Comparison of ENCODE assay signal across 8 cellular contexts in the genomic region with DNA sequence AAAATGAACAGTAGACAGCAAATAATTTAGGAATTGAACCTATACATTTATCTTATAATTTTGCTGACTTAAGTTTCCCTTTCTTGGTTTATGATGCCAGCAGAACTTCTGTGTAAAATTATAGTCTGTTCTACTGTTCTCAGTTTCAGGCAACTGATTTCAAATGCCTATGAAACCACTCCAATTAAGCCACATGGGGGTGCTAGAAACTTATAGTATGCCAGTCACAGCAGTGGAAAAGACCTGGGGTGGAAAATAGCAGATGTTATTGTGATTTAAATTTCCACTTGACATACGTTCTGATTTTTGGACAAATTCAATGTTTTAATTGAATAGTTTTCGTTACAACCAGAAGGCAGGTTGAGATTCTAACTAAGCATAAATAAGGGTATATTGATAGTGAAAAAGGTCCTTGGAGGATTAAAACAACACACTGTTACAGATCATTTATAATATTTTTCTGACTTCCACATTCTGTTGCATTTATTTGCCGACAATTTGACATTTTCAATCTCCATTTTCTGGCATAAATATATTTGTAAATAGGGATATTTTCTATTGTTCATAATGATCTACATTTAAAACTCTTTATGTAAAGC.
DNase-seq lines count a peak whose midpoint lies in the region; ATAC-seq and TF ChIP-seq lines count a peak whose summit lies in the region.

No MANE protein-coding gene starts in this region.

- H3K9me3 ChIP-seq in adrenal gland (replicated peaks in 1 of 3): no peaks in the 10 kb centered on the region

- in situ Hi-C loops in ACHN (cut with HindIII; ENCODE audit: low pct_ligation_motif_present, low pct_unique_long_range_greater_than_20kb, low sequenced_read_pairs): no loop called here

- no peaks in the 10 kb centered on the region for H3K36me3 ChIP-seq in adrenal gland (replicated peaks in 1 of 2)

- TF ChIP-seq CTCF in adrenal gland (IDR thresholded peaks at IDR 0.05): peak; percentile 17 to 57 (median 40)

- H3K4me3 ChIP-seq in adrenal gland: no peak overlapping the region

- intact Hi-C loops in adrenal gland (cut with DNase I): loop anchor here in 1 of 2 donors (10.0 kb wide), 1 partner anchor 417 kb away; no protein-coding TSS in a partner anchor
- intact Hi-C loops in activated T-helper 2 cell treated with anti-CD3 and anti-CD28 coated beads, Interferon-gamma antibody, Interleukin-2, Interleukin-4, amounts not matched to agents 10 μg/mL and 5 μg/mL and 100 μg/mL, durations not matched to agents 14 hours and 24 hours and 36 hours (cut with micrococcal nuclease): loop anchor here (2.0 to 5.0 kb wide), 2 partner anchors 417 to 539 kb away; no protein-coding TSS in a partner anchor

- peak; percentile 79 for ATAC-seq in GM18498 (IDR thresholded peaks at IDR 0.05; ENCODE audit: unreplicated experiment)
- ATAC-seq in HG03025 (IDR thresholded peaks at IDR 0.05; ENCODE audit: low FRiP score, unreplicated experiment): peak; percentile 69

- no peaks in the 10 kb centered on the region for H3K4me1 Mint-ChIP-seq in activated T-helper 2 cell treated with anti-CD3 and anti-CD28 coated beads, Interferon-gamma antibody, Interleukin-2, Interleukin-4, amounts not matched to agents 10 μg/mL and 5 μg/mL and 100 μg/mL, durations not matched to agents 14 hours and 24 hours and 36 hours (ENCODE audit: low read depth)

- no peak overlapping the region for H3K27ac Mint-ChIP-seq in activated T-helper 2 cell treated with anti-CD3 and anti-CD28 coated beads, Interferon-gamma antibody, Interleukin-2, Interleukin-4, amounts not matched to agents 10 μg/mL and 5 μg/mL and 100 μg/mL, durations not matched to agents 14 hours and 24 hours and 36 hours

- no peak for TF ChIP-seq POLR2A in adrenal gland (IDR thresholded peaks at IDR 0.05)

- H3K27me3 ChIP-seq in adrenal gland: no peaks in the 10 kb centered on the region

- H3K4me1 ChIP-seq in adrenal gland (replicated peaks in 1 of 2): no peaks in the 10 kb centered on the region

- H3K4me3 Mint-ChIP-seq in activated T-helper 2 cell treated with anti-CD3 and anti-CD28 coated beads, Interferon-gamma antibody, Interleukin-2, Interleukin-4, amounts not matched to agents 10 μg/mL and 5 μg/mL and 100 μg/mL, durations not matched to agents 14 hours and 24 hours and 36 hours (ENCODE audit: low read depth): no peak overlapping the region

- H3K9me3 Mint-ChIP-seq in activated T-helper 2 cell treated with anti-CD3 and anti-CD28 coated beads, Interferon-gamma antibody, Interleukin-2, Interleukin-4, amounts not matched to agents 10 μg/mL and 5 μg/mL and 100 μg/mL, durations not matched to agents 14 hours and 24 hours and 36 hours: no peaks in the 10 kb centered on the region

- 13 to 26% (median 18%) methylated on average over 3 of the region's 3 CpGs for WGBS in adrenal gland, 4 donors

- DNase-seq in ACHN (peak; percentile 58), NCI-H2029 (lab: John Stamatoyannopoulos, UW) (peak; percentile 22), adrenal gland (peak in 4 of 7 donors; percentile 7 to 31 (median 18)), kidney tubule cell (ENCODE audit: low spot score) (peak; percentile 56)
- no peak for DNase-seq in activated T-helper 2 cell treated with anti-CD3 and anti-CD28 coated beads, Interferon-gamma antibody, Interleukin-2, Interleukin-4, amounts not matched to agents 10 μg/mL and 5 μg/mL and 100 μg/mL, durations not matched to agents 14 hours and 24 hours and 36 hours (ENCODE audit: low spot score)
- DNase-seq in activated CD4-positive, alpha-beta T cell treated with anti-CD3 and anti-CD28 coated beads for 4 hours: no peak

- no peaks in the 10 kb centered on the region for H3K36me3 Mint-ChIP-seq in activated T-helper 2 cell treated with anti-CD3 and anti-CD28 coated beads, Interferon-gamma antibody, Interleukin-2, Interleukin-4, amounts not matched to agents 10 μg/mL and 5 μg/mL and 100 μg/mL, durations not matched to agents 14 hours and 24 hours and 36 hours (ENCODE audit: low read depth)

- H3K27ac ChIP-seq in adrenal gland: no peak overlapping the region

- H3K27me3 Mint-ChIP-seq in activated T-helper 2 cell treated with anti-CD3 and anti-CD28 coated beads, Interferon-gamma antibody, Interleukin-2, Interleukin-4, amounts not matched to agents 10 μg/mL and 5 μg/mL and 100 μg/mL, durations not matched to agents 14 hours and 24 hours and 36 hours (ENCODE audit: low read depth): no peaks in the 10 kb centered on the region

Comparison
In these comparisons a context has a peak if more than half of its experiments do, and no peak if none do; other contexts are left out.
1. DNase-seq: peak in ACHN (single experiment), NCI-H2029 (single experiment), adrenal gland (4 of 7) and kidney tubule cell (single experiment); none in activated T-helper 2 cell treated with anti-CD3 and anti-CD28 coated beads, Interferon-gamma antibody, Interleukin-2, Interleukin-4, amounts not matched to agents 10 μg/mL and 5 μg/mL and 100 μg/mL, durations not matched to agents 14 hours and 24 hours and 36 hours (single experiment) and activated CD4-positive, alpha-beta T cell treated with anti-CD3 and anti-CD28 coated beads for 4 hours (0 of 2).